In the genomic region with DNA sequence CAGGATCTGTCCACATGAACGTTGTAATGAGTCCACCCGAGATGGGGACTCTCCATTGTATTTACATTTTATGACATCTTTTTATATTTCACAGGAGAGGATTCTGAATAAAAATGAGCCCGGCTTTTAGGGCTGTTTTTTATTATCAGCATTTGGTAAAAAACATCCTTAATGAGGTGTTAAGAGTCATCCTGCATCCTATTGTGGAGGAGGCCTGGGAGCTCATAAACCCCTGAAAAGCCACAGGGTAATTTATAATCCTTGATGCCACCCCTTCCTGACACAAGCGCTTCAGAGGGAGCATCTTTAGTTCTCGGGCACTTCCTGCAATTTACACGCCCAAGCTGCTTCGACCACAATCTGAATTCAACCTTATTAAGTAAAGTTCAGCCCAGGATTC, we compare ENCODE assay signal across 35 cellular contexts.
DNase-seq lines count a peak whose midpoint lies in the region; ATAC-seq, FAIRE-seq and TF ChIP-seq lines count a peak whose summit lies in the region.
"Had no signal": no experiment of that assay in that cellular context is flagged by ENCODE, and none has a peak within 500 bp of the region (broad histone marks: within the 10 kb centered on the region; RNA-seq: fewer than 3 reads in every experiment).

No MANE protein-coding gene starts in this region.

- H3K79me2 ChIP-seq in astrocyte (ENCODE audit: insufficient read depth, low read length) = no peaks in the 10 kb centered on the region
- no peaks in the 10 kb centered on the region for H3K79me2 ChIP-seq in smooth muscle cell (ENCODE audit: low read depth)

- H3K9me3 Mint-ChIP-seq in astrocyte (ENCODE audit: unreplicated experiment) = no peaks in the 10 kb centered on the region
- H3K9me3 Mint-ChIP-seq: activated CD4-positive, alpha-beta memory T cell treated with anti-CD3 and anti-CD28 coated beads, Interleukin-2, amount 10 ng/mL, durations not matched to agents 7 days and 5 days; activated naive CD4-positive, alpha-beta T cell treated with anti-CD3 and anti-CD28 coated beads, Interleukin-2, amount 10 ng/mL, durations not matched to agents 7 days and 5 days; activated T-helper 17 cell treated with anti-CD3 and anti-CD28 coated beads, Interleukin-2, amount 50 U/mL, for 72 hours; stimulated activated naive CD8-positive, alpha-beta T cell treated with anti-CD3 and anti-CD28 coated beads, Interleukin-15, Interleukin-2, amounts not matched to agents 100 ng/mL and 50 ng/mL, for 24 hours had no signal

- H3K27ac ChIP-seq in astrocyte (ENCODE audit: low read depth, low read length) (no peak overlapping the region), smooth muscle cell (ENCODE audit: low read depth) (no peak overlapping the region)
- H3K27ac ChIP-seq: 22Rv1, breast epithelium, HL-60, KMS-11, testis had no signal

- no peaks in the 10 kb centered on the region for H3K27me3 ChIP-seq in astrocyte (ENCODE audit: insufficient read depth, low read length)
- H3K27me3 ChIP-seq in smooth muscle cell (ENCODE audit: low read depth) = no peaks in the 10 kb centered on the region
- H3K27me3 ChIP-seq: breast epithelium, testis had no signal

- TF ChIP-seq CTCF in astrocyte (IDR thresholded peaks at IDR 0.05; ENCODE audit: insufficient read depth, low read depth, low read length) (no peak), smooth muscle cell (IDR thresholded peaks at IDR 0.05; ENCODE audit: borderline replicate concordance, insufficient read depth, poor library complexity, severe bottlenecking) (no peak)

- no peak overlapping the region for H3K4me2 ChIP-seq in astrocyte (ENCODE audit: low read length)
- no peak overlapping the region for H3K4me2 ChIP-seq in smooth muscle cell
- H3K4me2 ChIP-seq: KMS-11, SK-N-SH had no signal

- no peak overlapping the region for H3K4me3 Mint-ChIP-seq in astrocyte (ENCODE audit: unreplicated experiment)
- H3K4me3 Mint-ChIP-seq: activated CD4-positive, alpha-beta memory T cell treated with anti-CD3 and anti-CD28 coated beads, Interleukin-2, amount 10 ng/mL, durations not matched to agents 7 days and 5 days; activated naive CD4-positive, alpha-beta T cell treated with anti-CD3 and anti-CD28 coated beads, Interleukin-2, amount 10 ng/mL, durations not matched to agents 7 days and 5 days; activated T-helper 17 cell treated with anti-CD3 and anti-CD28 coated beads, Interleukin-2, amount 50 U/mL, for 72 hours; CD4-positive, CD25-positive, alpha-beta regulatory T cell; stimulated activated naive CD8-positive, alpha-beta T cell treated with anti-CD3 and anti-CD28 coated beads, Interleukin-15, Interleukin-2, amounts not matched to agents 100 ng/mL and 50 ng/mL, for 24 hours; T-helper 17 cell had no signal

- no peaks in the 10 kb centered on the region for H3K4me1 Mint-ChIP-seq in astrocyte (ENCODE audit: low read depth, unreplicated experiment)
- H3K4me1 Mint-ChIP-seq: activated CD4-positive, alpha-beta memory T cell treated with anti-CD3 and anti-CD28 coated beads, Interleukin-2, amount 10 ng/mL, durations not matched to agents 7 days and 5 days; activated naive CD4-positive, alpha-beta T cell treated with anti-CD3 and anti-CD28 coated beads, Interleukin-2, amount 10 ng/mL, durations not matched to agents 7 days and 5 days; activated T-helper 17 cell treated with anti-CD3 and anti-CD28 coated beads, Interleukin-2, amount 50 U/mL, for 72 hours; CD4-positive, CD25-positive, alpha-beta regulatory T cell; T-helper 17 cell had no signal

- no peaks in the 10 kb centered on the region for H3K36me3 Mint-ChIP-seq in astrocyte (ENCODE audit: low read depth, unreplicated experiment)
- H3K36me3 Mint-ChIP-seq: activated naive CD4-positive, alpha-beta T cell treated with anti-CD3 and anti-CD28 coated beads, Interleukin-2, amount 10 ng/mL, durations not matched to agents 7 days and 5 days; CD4-positive, CD25-positive, alpha-beta regulatory T cell had no signal

- H4K20me1 ChIP-seq in astrocyte (ENCODE audit: insufficient read depth, low read length) (no peaks in the 10 kb centered on the region), smooth muscle cell (ENCODE audit: low read depth) (no peaks in the 10 kb centered on the region)

- H3K9me3 ChIP-seq in astrocyte (ENCODE audit: insufficient read depth, low read depth, low read length) (no peaks in the 10 kb centered on the region), smooth muscle cell (replicated peaks; ENCODE audit: low read depth) (no peaks in the 10 kb centered on the region)
- H3K9me3 ChIP-seq: breast epithelium, SK-N-SH, testis had no signal

- H3K27me3 Mint-ChIP-seq in astrocyte (ENCODE audit: low read depth, unreplicated experiment) = no peaks in the 10 kb centered on the region
- H3K27me3 Mint-ChIP-seq: activated CD4-positive, alpha-beta memory T cell treated with anti-CD3 and anti-CD28 coated beads, Interleukin-2, amount 10 ng/mL, durations not matched to agents 7 days and 5 days; CD4-positive, CD25-positive, alpha-beta regulatory T cell had no signal

- DNase-seq in NCI-H1417 (lab: John Stamatoyannopoulos, UW) (peak in 2 of 3 experiments; percentile 16 to 45), NCI-H1417 treated with DMSO at 0.1 percent for 48 hours (lab: John Stamatoyannopoulos, UW) (no peak), NCI-H69 (lab: John Stamatoyannopoulos, UW) (peak; percentile 55), astrocyte (ENCODE audit: low read depth) (peak; percentile 11), smooth muscle cell (lab: John Stamatoyannopoulos, UW; ENCODE audit: unreplicated experiment) (no peak), SK-N-DZ (ENCODE audit: low spot score) (no peak), GF-D8 (lab: John Stamatoyannopoulos, UW) (no peak)
- DNase-seq: activated CD4-positive, alpha-beta memory T cell treated with anti-CD3 and anti-CD28 coated beads, Interleukin-2, amount 10 ng/mL, durations not matched to agents 7 days and 5 days; activated CD4-positive, alpha-beta T cell treated with anti-CD3 and anti-CD28 coated beads for 1 hour; activated CD8-positive, alpha-beta memory T cell treated with anti-CD3 and anti-CD28 coated beads, Interleukin-2, amount 50 U/mL, for 48 hours; activated naive CD4-positive, alpha-beta T cell treated with anti-CD3 and anti-CD28 coated beads, Interleukin-2, amount 10 ng/mL, durations not matched to agents 7 days and 5 days; CD4-positive, CD25-positive, alpha-beta regulatory T cell; EL; H7; hippocampal formation; left cardiac atrium; MV-4-11; NCI-H2171 treated with DMSO at 0.1 percent for 48 hours; NCI-H510A; OCI-M1; right cardiac atrium; SK-N-SH; stimulated activated CD4-positive, alpha-beta T cell treated with anti-CD3 and anti-CD28 coated beads, Interleukin-2, amount 100 ng/mL, for 24 hours; T-helper 17 cell; testis had no signal

- H2AFZ ChIP-seq in astrocyte (ENCODE audit: low read depth, low read length) (no peak overlapping the region), smooth muscle cell (ENCODE audit: low read depth) (peak overlapping the region; percentile 32)

- no peaks in the 10 kb centered on the region for H3K36me3 ChIP-seq in astrocyte (ENCODE audit: insufficient read depth, low read length)
- H3K36me3 ChIP-seq in smooth muscle cell (ENCODE audit: low read depth) = no peaks in the 10 kb centered on the region
- H3K36me3 ChIP-seq: breast epithelium had no signal

- H3K4me3 ChIP-seq in astrocyte (ENCODE audit: insufficient read depth, low read depth, low read length) (no peak overlapping the region), smooth muscle cell (no peak overlapping the region)
- H3K4me3 ChIP-seq: breast epithelium, GM12878, testis had no signal

- 28% methylated on average over 7 of the region's 7 CpGs for WGBS in smooth muscle cell (ENCODE audit: low lambda C conversion rate)

- H3K9ac ChIP-seq in astrocyte (ENCODE audit: low read length) (no peak overlapping the region), smooth muscle cell (ENCODE audit: low read depth) (peak overlapping the region; percentile 14)
- H3K9ac ChIP-seq: KMS-11, SK-N-SH had no signal

- H3F3A ChIP-seq in smooth muscle cell (ENCODE audit: low read depth) = peaks cover 9% of the 10 kb centered on the region

- ATAC-seq in GM18519 (IDR thresholded peaks at IDR 0.05; ENCODE audit: low FRiP score, unreplicated experiment) = no peak
- ATAC-seq: activated T-helper 17 cell treated with anti-CD3 and anti-CD28 coated beads, Interleukin-2, amount 50 U/mL, for 72 hours; GM12878; left cardiac atrium; right cardiac atrium; T-helper 17 cell had no signal

- H3K4me1 ChIP-seq in astrocyte (ENCODE audit: insufficient read depth, low read length) = no peaks in the 10 kb centered on the region
- peaks cover 7% of the 10 kb centered on the region for H3K4me1 ChIP-seq in smooth muscle cell (ENCODE audit: low read depth)
- H3K4me1 ChIP-seq: breast epithelium, testis had no signal

- no peak overlapping the region for H3K27ac Mint-ChIP-seq in astrocyte (ENCODE audit: unreplicated experiment)
- H3K27ac Mint-ChIP-seq: activated CD4-positive, alpha-beta memory T cell treated with anti-CD3 and anti-CD28 coated beads, Interleukin-2, amount 10 ng/mL, durations not matched to agents 7 days and 5 days; activated naive CD4-positive, alpha-beta T cell treated with anti-CD3 and anti-CD28 coated beads, Interleukin-2, amount 10 ng/mL, durations not matched to agents 7 days and 5 days; activated T-helper 17 cell treated with anti-CD3 and anti-CD28 coated beads, Interleukin-2, amount 50 U/mL, for 72 hours; CD4-positive, CD25-positive, alpha-beta regulatory T cell; stimulated activated naive CD8-positive, alpha-beta T cell treated with anti-CD3 and anti-CD28 coated beads, Interleukin-15, Interleukin-2, amounts not matched to agents 100 ng/mL and 50 ng/mL, for 24 hours; T-helper 17 cell had no signal

- FAIRE-seq in astrocyte (lab: Jason Lieb, UNC) = no peak
- FAIRE-seq: D721Med, GM12878, urothelium cell line had no signal

Comparison
In these comparisons a context has a peak if more than half of its experiments do, and no peak if none do; other contexts are left out.
1. DNase-seq: peak in NCI-H1417 (2 of 3), NCI-H69 (single experiment) and astrocyte (single experiment); none in NCI-H1417 treated with DMSO at 0.1 percent for 48 hours (single experiment), smooth muscle cell (single experiment), SK-N-DZ (single experiment) and GF-D8 (single experiment).